In the genomic region with DNA sequence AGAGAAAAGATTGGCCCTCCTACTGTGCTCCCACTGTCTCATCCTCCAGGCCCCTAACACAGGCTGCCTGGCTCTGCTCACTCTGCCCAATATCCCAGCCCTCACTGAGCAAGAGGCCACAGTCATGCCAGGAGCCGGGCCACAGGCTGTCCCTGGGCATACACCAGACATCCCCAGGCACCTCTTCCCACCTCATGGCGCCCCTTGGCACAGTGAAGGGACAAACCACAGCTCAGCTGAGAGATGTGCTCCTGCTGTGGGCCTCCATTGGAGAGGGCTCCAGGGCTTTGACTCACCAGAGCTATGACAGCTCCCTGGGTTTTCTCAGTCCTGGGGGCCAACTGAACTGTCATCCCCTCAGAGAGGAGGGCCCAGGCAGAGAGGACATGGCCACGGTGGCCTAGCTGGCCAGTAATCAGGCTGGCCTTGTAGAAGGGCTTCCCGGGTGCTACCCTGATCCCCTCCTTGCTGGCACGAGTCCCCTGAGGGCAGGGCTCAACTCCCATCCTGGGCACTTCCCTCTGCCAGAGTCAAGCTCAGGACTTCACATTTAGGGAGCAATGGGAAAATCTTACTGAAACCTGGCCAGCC, we compare ENCODE assay signal across 8 cellular contexts.
"Had no signal": no experiment of that assay in that cellular context is flagged by ENCODE, and none has a peak within 500 bp of the region (broad histone marks: within the 10 kb centered on the region; RNA-seq: fewer than 3 reads in every experiment).

No MANE protein-coding gene starts in this region.

- H3K4me1 ChIP-seq: HAP-1 had no signal

- H3K36me3 ChIP-seq: HAP-1 had no signal

- ATAC-seq: GM23338, HCT116 had no signal

- H2AFZ ChIP-seq: GM23248, GM23338 had no signal

- H3K27ac ChIP-seq: GM23248 had no signal

- DNase-seq: GM23248, GOT3, H9, HCEC 1CT, HFFc6 had no signal

- H3K4me2 ChIP-seq: GM23338 had no signal

- H3K4me3 ChIP-seq: GM23248, GM23338, HAP-1 had no signal
